12 cellular contexts compared by ENCODE assay signal in the genomic region with DNA sequence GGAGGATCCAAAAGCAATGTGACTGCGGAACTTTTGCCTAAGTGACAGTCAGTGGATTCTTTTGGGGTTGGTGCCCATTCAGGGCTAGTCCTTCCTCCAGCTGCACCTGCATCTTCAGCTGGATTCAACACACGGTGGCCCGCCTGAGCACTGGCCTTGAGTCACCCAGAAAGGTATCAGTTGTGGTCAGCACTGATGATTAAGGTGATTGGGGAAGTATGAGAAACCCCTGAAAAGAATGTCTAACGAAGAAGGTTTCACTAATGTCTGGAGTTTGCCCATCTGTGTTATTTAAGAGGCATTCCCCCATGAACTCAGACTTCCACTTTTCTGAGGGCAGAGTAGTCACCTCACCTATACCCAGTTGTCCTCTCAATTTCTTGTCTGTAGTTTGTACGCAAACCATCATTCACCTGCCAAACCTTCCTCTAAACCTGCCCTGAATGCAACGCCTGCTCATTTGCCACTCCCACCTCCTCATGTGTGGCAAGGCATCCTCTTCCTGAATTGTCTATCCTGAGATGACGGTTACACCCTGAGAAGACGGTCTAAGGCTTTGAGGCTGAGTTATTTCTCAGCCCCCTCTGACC. TPM values are rescaled to one million over a fixed set of nuclear protein-coding genes. Genes with fewer than 3 reads are reported as not detected.
A peak's percentile ranks its signal among the peaks of the same experiment; 100 is the strongest.
DNase-seq lines count a peak whose midpoint lies in the region; ATAC-seq and TF ChIP-seq lines count a peak whose summit lies in the region.
"Had no signal": no experiment of that assay in that cellular context is flagged by ENCODE, and none has a peak within 500 bp of the region (broad histone marks: within the 10 kb centered on the region; RNA-seq: fewer than 3 reads in every experiment).

No MANE protein-coding gene starts in this region.

- H3K27ac Mint-ChIP-seq in T-helper 17 cell = peak overlapping the region; percentile 97

- no peak for TF ChIP-seq CTCF in spleen (IDR thresholded peaks at IDR 0.05 in 8 of 11, conservative IDR thresholded peaks at IDR 0.05 in 3 of 11)

- H3K36me3 Mint-ChIP-seq in T-helper 17 cell (ENCODE audit: low read depth) = no peaks in the 10 kb centered on the region

- peak overlapping the region; percentile 74 for H3K4me3 Mint-ChIP-seq in T-helper 17 cell

- peaks cover 31 to 65% (median 51%) of the 10 kb centered on the region in 6 donors for H3K4me1 ChIP-seq in spleen

- ATAC-seq in HG02885 (IDR thresholded peaks at IDR 0.05; ENCODE audit: poor library complexity, unreplicated experiment) (peak; percentile 28), T-helper 17 cell (peak; percentile 14)
- ATAC-seq: A549 had no signal

- no peaks in the 10 kb centered on the region for H3K9me3 ChIP-seq in T-helper 17 cell (ENCODE audit: control insufficient read depth, low read length, poor library complexity, severe bottlenecking)
- no peaks in the 10 kb centered on the region for H3K9me3 ChIP-seq in spleen
- H3K9me3 ChIP-seq: A549 had no signal

- WGBS in spleen, 5 donors = 31 to 67% (median 48%) methylated on average over 8 of the region's 8 CpGs

- no peaks in the 10 kb centered on the region for H3K27me3 ChIP-seq in spleen (replicated peaks in 1 of 7)

- H3K4me1 Mint-ChIP-seq in T-helper 17 cell = peaks cover 66% of the 10 kb centered on the region

- intact Hi-C loops in spleen (cut with DNase I; ENCODE audit: low total_unique reads) = no loop called here

- no peak for TF ChIP-seq POLR2A in spleen (IDR thresholded peaks at IDR 0.05)

- DNase-seq in activated CD4-positive, alpha-beta T cell treated with anti-CD3 and anti-CD28 coated beads for 48 hours = peak; percentile 75
- no peak for DNase-seq in activated CD4-positive, alpha-beta T cell treated with anti-CD3 and anti-CD28 coated beads for 4 hours
- no peak for DNase-seq in T-helper 17 cell
- DNase-seq in spleen = peak; percentile 80
- DNase-seq in ecto neural progenitor cell (ENCODE audit: low spot score) = no peak
- no peak for DNase-seq in cerebellar cortex (ENCODE audit: low spot score)
- no peak for DNase-seq in NCI-H1092 (lab: John Stamatoyannopoulos, UW)
- DNase-seq: NCI-H1048 had no signal

- H3K36me3 ChIP-seq in spleen = no peaks in the 10 kb centered on the region

- peak overlapping the region in 6 of 8 donors; percentile 30 to 87 (median 79) for H3K27ac ChIP-seq in spleen
- H3K27ac ChIP-seq: VCaP had no signal

- no peaks in the 10 kb centered on the region for H3K27me3 Mint-ChIP-seq in T-helper 17 cell

- H3K4me3 ChIP-seq in spleen = peak overlapping the region in 1 of 8 donors; percentile 13
- H3K4me3 ChIP-seq: A549 had no signal

RNA-seq across cellular contexts. Expression of a gene that starts 27.2 kb away (rescaled TPM):
- not detected for total RNA-seq in T-helper 17 cell
- not detected for total RNA-seq in spleen
- not detected for polyA plus RNA-seq in spleen
- total RNA-seq: lower leg skin had no signal
- polyA plus RNA-seq: A549 had no signal

RNA-seq across cellular contexts. Expression of a gene that starts 40.3 kb away (rescaled TPM):
- total RNA-seq in T-helper 17 cell (not detected), spleen (not detected)
- not detected for polyA plus RNA-seq in spleen
- total RNA-seq: lower leg skin had no signal
- polyA plus RNA-seq: A549 had no signal

Comparison
In these comparisons a context has a peak if more than half of its experiments do, and no peak if none do; other contexts are left out.
1. DNase-seq: peak in activated CD4-positive, alpha-beta T cell treated with anti-CD3 and anti-CD28 coated beads for 48 hours (single experiment) and spleen (single experiment); none in activated CD4-positive, alpha-beta T cell treated with anti-CD3 and anti-CD28 coated beads for 4 hours (0 of 2), T-helper 17 cell (0 of 3), ecto neural progenitor cell (single experiment), cerebellar cortex (single experiment) and NCI-H1092 (single experiment).